Comparison of ENCODE assay signal across 1 cellular context in genomic region chr20:56348306-56348695, GRCh38.
TF ChIP-seq lines count a peak whose summit lies in the region.

No MANE protein-coding gene starts in this region.

TF ChIP-seq in HEK293, 187 proteins besides CTCF, POLR2A, EP300 and RAD21 (continued from another document):
- no peak for TF ChIP-seq ZNF398 (tag by site-specific recombination; IDR thresholded peaks at IDR 0.05)
- no peak for TF ChIP-seq ZFP41 (tag by site-specific recombination; IDR thresholded peaks at IDR 0.05; ENCODE audit: borderline replicate concordance)
- no peak for TF ChIP-seq ZNF785 (tag by site-specific recombination; IDR thresholded peaks at IDR 0.05)
- TF ChIP-seq PRDM10 (tag by site-specific recombination; IDR thresholded peaks at IDR 0.05): no peak
- TF ChIP-seq ZNF777 (tag by site-specific recombination; IDR thresholded peaks at IDR 0.05; ENCODE audit: borderline replicate concordance): no peak
- no peak for TF ChIP-seq ZNF596 (tag by site-specific recombination; IDR thresholded peaks at IDR 0.05)
- no peak for TF ChIP-seq ZNF324 (tag by site-specific recombination; IDR thresholded peaks at IDR 0.05)
- no peak for TF ChIP-seq ZNF48 (tag by site-specific recombination; IDR thresholded peaks at IDR 0.05)
- no peak for TF ChIP-seq ZNF148 (tag by site-specific recombination; IDR thresholded peaks at IDR 0.05; ENCODE audit: borderline replicate concordance)
